ENCODE assay signal across 23 cellular contexts in the genomic region with DNA sequence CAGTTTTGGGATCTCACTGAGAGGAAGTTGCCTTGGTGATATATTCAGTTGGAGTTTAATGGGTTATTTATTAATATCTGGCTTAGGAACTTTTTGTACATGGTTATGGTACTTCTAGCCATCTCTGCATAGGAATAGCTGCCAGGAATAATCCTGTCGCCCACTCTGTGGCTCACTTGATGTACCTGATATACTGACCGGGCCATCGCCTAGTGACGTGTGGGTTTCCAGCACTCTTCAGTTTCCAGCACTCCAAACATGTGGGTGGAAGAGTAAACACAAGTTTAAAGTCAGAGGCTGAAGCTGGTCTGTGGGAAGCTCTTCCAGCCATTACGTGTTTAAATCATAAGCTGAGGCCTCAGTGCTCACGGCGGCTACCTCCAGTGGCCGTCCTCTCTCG.
"Had no signal": no experiment of that assay in that cellular context is flagged by ENCODE, and none has a peak within 500 bp of the region (broad histone marks: within the 10 kb centered on the region; RNA-seq: fewer than 3 reads in every experiment).

No MANE protein-coding gene starts in this region.

- H3K4me1 ChIP-seq: prostate gland, right atrium auricular region, thyroid gland had no signal

- H3K4me1 Mint-ChIP-seq: activated naive CD4-positive, alpha-beta T cell treated with anti-CD3 and anti-CD28 coated beads, Interleukin-2, amount 50 U/mL, for 24 hours; brain; immature natural killer cell; naive B cell had no signal

- H3K27ac Mint-ChIP-seq: activated naive CD4-positive, alpha-beta T cell treated with anti-CD3 and anti-CD28 coated beads, Interleukin-2, amount 50 U/mL, for 24 hours; brain; immature natural killer cell; naive B cell had no signal

- DNase-seq: activated gamma-delta T cell treated with Interleukin-2 at 50 U/mL for 16 hours; activated T-cell treated with anti-CD3 and anti-CD28 coated beads, Interleukin-2, amount 50 U/mL, for 1 hour; anterior cingulate cortex; caudate nucleus; dermis blood vessel endothelial cell; effector CD8-positive, alpha-beta T cell; erythroblast; foreskin melanocyte; immature natural killer cell; naive B cell; nucleus accumbens; stimulated activated CD4-positive, alpha-beta T cell treated with anti-CD3 and anti-CD28 coated beads, Interleukin-12 subunit alpha, Interleukin-12 subunit beta, amount 100 ng/mL, for 4 hours; stimulated activated CD4-positive, alpha-beta T cell treated with anti-CD3 and anti-CD28 coated beads, Interleukin-4, amount 100 ng/mL, for 4 hours; stimulated activated naive CD8-positive, alpha-beta T cell treated with anti-CD3 and anti-CD28 coated beads, Interleukin-15, Interleukin-2, amounts not matched to agents 100 U/mL and 50 U/mL, for 24 hours; T-helper 1 cell; WERI-Rb-1 had no signal

- H3K36me3 Mint-ChIP-seq: activated naive CD4-positive, alpha-beta T cell treated with anti-CD3 and anti-CD28 coated beads, Interleukin-2, amount 50 U/mL, for 24 hours; brain; immature natural killer cell; naive B cell had no signal

- H3K9me3 ChIP-seq: prostate gland, right atrium auricular region, thyroid gland had no signal

- H3K27me3 ChIP-seq: right atrium auricular region, thyroid gland had no signal

- H3K9me3 Mint-ChIP-seq: activated naive CD4-positive, alpha-beta T cell treated with anti-CD3 and anti-CD28 coated beads, Interleukin-2, amount 50 U/mL, for 24 hours; immature natural killer cell had no signal

- ATAC-seq: stimulated activated naive CD8-positive, alpha-beta T cell treated with anti-CD3 and anti-CD28 coated beads, Interleukin-15, Interleukin-2, amounts not matched to agents 100 U/mL and 50 U/mL, for 24 hours had no signal

- H3K27ac ChIP-seq: prostate gland, right atrium auricular region, thyroid gland, WERI-Rb-1 had no signal

- H3K27me3 Mint-ChIP-seq: brain had no signal

- FAIRE-seq: TTC549, urothelium cell line had no signal

- H3K4me3 ChIP-seq: prostate gland, right atrium auricular region, thyroid gland had no signal

- H3K4me3 Mint-ChIP-seq: activated naive CD4-positive, alpha-beta T cell treated with anti-CD3 and anti-CD28 coated beads, Interleukin-2, amount 50 U/mL, for 24 hours; brain; immature natural killer cell; naive B cell had no signal

- H3K36me3 ChIP-seq: prostate gland, right atrium auricular region, thyroid gland, WERI-Rb-1 had no signal
